ENCODE assay signal across 11 cellular contexts in the genomic region with DNA sequence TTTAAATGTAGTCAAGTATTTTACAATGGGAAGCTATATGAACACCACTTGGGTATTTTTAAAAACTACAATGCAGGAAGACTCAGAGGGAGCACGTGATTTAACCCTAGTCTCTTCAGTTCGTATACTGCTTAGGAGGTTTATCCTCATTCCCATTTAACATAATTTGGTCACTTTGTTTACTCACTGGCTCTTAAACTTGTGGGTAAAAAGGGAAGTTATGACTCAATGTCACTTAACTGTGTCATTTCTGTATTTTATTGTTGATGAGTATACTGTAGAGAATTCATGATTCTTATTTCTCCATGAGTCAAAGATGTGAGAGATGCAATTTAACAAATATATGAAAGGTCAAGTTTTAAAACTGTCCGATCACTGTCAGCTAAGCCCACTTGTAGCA. TPM values are rescaled to one million over a fixed set of nuclear protein-coding genes. Genes with fewer than 3 reads are reported as not detected.
DNase-seq lines count a peak whose midpoint lies in the region; ATAC-seq and TF ChIP-seq lines count a peak whose summit lies in the region.
"Had no signal": no experiment of that assay in that cellular context is flagged by ENCODE, and none has a peak within 500 bp of the region (broad histone marks: within the 10 kb centered on the region; RNA-seq: fewer than 3 reads in every experiment).

No MANE protein-coding gene starts in this region.

- intact Hi-C loops in posterior cingulate gyrus (cut with DNase I): no loop called here

- no peak for TF ChIP-seq CTCF in GM12865 (IDR thresholded peaks at IDR 0.05; ENCODE audit: insufficient read depth, low read depth, low read length, missing control alignments)

- ATAC-seq in HG02885 (IDR thresholded peaks at IDR 0.05; ENCODE audit: poor library complexity, unreplicated experiment) (peak; percentile 49), T-helper 17 cell (peak; percentile 20), GM18909 (IDR thresholded peaks at IDR 0.05; ENCODE audit: poor library complexity, unreplicated experiment) (no peak)
- ATAC-seq: foreskin keratinocyte had no signal

- H3K4me3 Mint-ChIP-seq in T-helper 17 cell: no peak overlapping the region
- H3K4me3 Mint-ChIP-seq: T-helper 2 cell treated with Interferon-gamma antibody and Interleukin-4, amounts not matched to agents 5 μg/mL and 100 μg/mL, for 36 hours had no signal

- peaks cover 26% of the 10 kb centered on the region for H3K4me1 Mint-ChIP-seq in T-helper 17 cell

- peaks cover 5% of the 10 kb centered on the region for H3K36me3 Mint-ChIP-seq in T-helper 17 cell (ENCODE audit: low read depth)

- H3K27me3 Mint-ChIP-seq in T-helper 17 cell: no peaks in the 10 kb centered on the region

- peak; percentile 8 for DNase-seq in GM12865 (ENCODE audit: low read depth)
- no peak for DNase-seq in T-helper 17 cell
- peak; percentile 19 for DNase-seq in myocyte (ENCODE audit: low read depth)
- DNase-seq in NCI-H128 (lab: John Stamatoyannopoulos, UW; ENCODE audit: unreplicated experiment): no peak
- no peak for DNase-seq in posterior cingulate gyrus
- DNase-seq in amygdala (lab: John Stamatoyannopoulos, UW): no peak
- DNase-seq: GOT3 had no signal

- H3K4me3 ChIP-seq in GM12865 (ENCODE audit: low read depth, low read length): no peak overlapping the region

- H3K9me3 ChIP-seq in T-helper 17 cell (ENCODE audit: control insufficient read depth, low read length, poor library complexity, severe bottlenecking): no peaks in the 10 kb centered on the region

- no peak overlapping the region for H3K27ac Mint-ChIP-seq in T-helper 17 cell

RNA-seq across cellular contexts. Expression of a gene that starts 48.2 kb away (rescaled TPM):
- total RNA-seq in T-helper 17 cell: 10 to 100 TPM; 18.8 to 20.8 TPM
- total RNA-seq in myocyte: 39.4 and 42.6 TPM in 2 replicates
- 18.0 TPM for polyA plus RNA-seq in myocyte (2012)

Comparison
In these comparisons a context has a peak if more than half of its experiments do, and no peak if none do; other contexts are left out.
1. DNase-seq: peak in GM12865 (single experiment) and myocyte (single experiment); none in T-helper 17 cell (0 of 3), NCI-H128 (single experiment), posterior cingulate gyrus (0 of 10) and amygdala (0 of 56).